Comparison of ENCODE assay signal across 27 cellular contexts in the genomic region with DNA sequence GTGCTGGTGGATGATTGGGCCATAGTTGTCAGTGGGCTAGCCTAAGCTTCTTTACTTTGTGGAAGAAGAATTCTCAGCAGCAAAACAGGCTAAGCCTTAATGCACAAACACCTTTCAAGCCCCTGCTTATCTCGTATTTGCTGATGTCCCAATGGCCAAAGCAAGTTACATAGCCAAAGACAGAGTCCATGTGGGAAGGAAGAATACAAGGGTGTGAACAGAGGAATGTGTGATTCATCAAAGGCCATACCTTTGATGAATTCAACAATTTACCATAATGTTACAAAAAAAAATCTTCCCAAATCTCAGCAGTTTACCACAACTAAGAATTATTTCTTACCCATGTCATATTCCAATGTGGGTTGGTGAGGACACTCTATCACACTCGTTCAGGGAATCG. TPM values are rescaled to one million over a fixed set of nuclear protein-coding genes. Genes with fewer than 3 reads are reported as not detected.
DNase-seq lines count a peak whose midpoint lies in the region; ATAC-seq and TF ChIP-seq lines count a peak whose summit lies in the region.
"Had no signal": no experiment of that assay in that cellular context is flagged by ENCODE, and none has a peak within 500 bp of the region (broad histone marks: within the 10 kb centered on the region; RNA-seq: fewer than 3 reads in every experiment).

No MANE protein-coding gene starts in this region.

- peaks cover 32% of the 10 kb centered on the region for H3K27me3 Mint-ChIP-seq in stimulated activated naive CD8-positive, alpha-beta T cell treated with anti-CD3 and anti-CD28 coated beads, Interleukin-15, Interleukin-2, amounts not matched to agents 100 ng/mL and 50 ng/mL, for 24 hours
- peaks cover 25% of the 10 kb centered on the region for H3K27me3 Mint-ChIP-seq in mesothelial cell of epicardium (ENCODE audit: low read depth)

- peaks cover 23% of the 10 kb centered on the region for H3K36me3 ChIP-seq in RWPE2 (ENCODE audit: low read depth)
- H3K36me3 ChIP-seq: cardiac muscle cell, colonic mucosa, prostate gland had no signal

- DNase-seq in stimulated activated naive CD8-positive, alpha-beta T cell treated with anti-CD3 and anti-CD28 coated beads, Interleukin-15, Interleukin-2, amounts not matched to agents 100 U/mL and 50 U/mL, for 24 hours = no peak
- no peak for DNase-seq in RWPE2 (ENCODE audit: low spot score)
- no peak for DNase-seq in mesothelial cell of epicardium (ENCODE audit: low spot score in 2 of 2, unreplicated experiment in 2 of 2)
- no peak for DNase-seq in Ammon's horn (ENCODE audit: low spot score)
- no peak for DNase-seq in NCI-H1436 treated with DMSO at 0.1 percent for 48 hours (lab: John Stamatoyannopoulos, UW)
- DNase-seq: activated CD4-positive, alpha-beta T cell treated with anti-CD3 and anti-CD28 coated beads, Interleukin-2, amount 10 ng/mL, durations not matched to agents 24 days and 14 days; activated naive CD4-positive, alpha-beta T cell treated with anti-CD3 and anti-CD28 coated beads, Interleukin-2, amount 50 U/mL, for 16 hours; activated T-cell treated with anti-CD3 and anti-CD28 coated beads, Interleukin-2, amount 50 U/mL, for 1 hour; Calu3; colonic mucosa; DMS79; effector CD8-positive, alpha-beta T cell; GDM1; NCI-H1048; NCI-H187; NCI-H82; nucleus accumbens; stimulated activated CD8-positive, alpha-beta memory T cell treated with anti-CD3 and anti-CD28 coated beads, Interleukin-4, amount 100 ng/mL, for 48 hours; tibial artery had no signal

- no peaks in the 10 kb centered on the region for H3K27me3 ChIP-seq in RWPE2 (ENCODE audit: insufficient read depth, poor library complexity, severe bottlenecking)
- H3K27me3 ChIP-seq: colonic mucosa had no signal

- H3K9me3 Mint-ChIP-seq in stimulated activated naive CD8-positive, alpha-beta T cell treated with anti-CD3 and anti-CD28 coated beads, Interleukin-15, Interleukin-2, amounts not matched to agents 100 ng/mL and 50 ng/mL, for 24 hours = no peaks in the 10 kb centered on the region
- no peaks in the 10 kb centered on the region for H3K9me3 Mint-ChIP-seq in mesothelial cell of epicardium
- H3K9me3 Mint-ChIP-seq: activated CD4-positive, alpha-beta T cell treated with anti-CD3 and anti-CD28 coated beads, Interleukin-2, amount 10 ng/mL, durations not matched to agents 24 days and 14 days had no signal

- TF ChIP-seq CTCF in RWPE2 (IDR thresholded peaks at IDR 0.05; ENCODE audit: poor library complexity, severe bottlenecking) = no peak
- no peak for TF ChIP-seq CTCF in mesothelial cell of epicardium (IDR thresholded peaks at IDR 0.05; ENCODE audit: unreplicated experiment)

- H3K4me1 ChIP-seq in RWPE2 (ENCODE audit: insufficient read depth, poor library complexity, severe bottlenecking) = peaks cover 23% of the 10 kb centered on the region
- H3K4me1 ChIP-seq: colonic mucosa, prostate gland had no signal

- H3K27ac Mint-ChIP-seq in stimulated activated naive CD8-positive, alpha-beta T cell treated with anti-CD3 and anti-CD28 coated beads, Interleukin-15, Interleukin-2, amounts not matched to agents 100 ng/mL and 50 ng/mL, for 24 hours = no peak overlapping the region
- H3K27ac Mint-ChIP-seq in mesothelial cell of epicardium = no peak overlapping the region
- H3K27ac Mint-ChIP-seq: activated CD4-positive, alpha-beta T cell treated with anti-CD3 and anti-CD28 coated beads, Interleukin-2, amount 10 ng/mL, durations not matched to agents 24 days and 14 days had no signal

- H3K9me3 ChIP-seq in RWPE2 (ENCODE audit: severe bottlenecking) = no peaks in the 10 kb centered on the region
- H3K9me3 ChIP-seq: BLaER1 treated with 17β-estradiol and CSF1 and Interleukin-3, amounts not matched to agents 10 nM and 100 nM; colonic mucosa; prostate gland; tibial artery had no signal

- no peak for ATAC-seq in stimulated activated naive CD8-positive, alpha-beta T cell treated with anti-CD3 and anti-CD28 coated beads, Interleukin-15, Interleukin-2, amounts not matched to agents 100 U/mL and 50 U/mL, for 24 hours
- ATAC-seq in RWPE2 (ENCODE audit: low read depth) (no peak), GM18873 (IDR thresholded peaks at IDR 0.05; ENCODE audit: low FRiP score, unreplicated experiment) (no peak)
- ATAC-seq: sciatic nerve had no signal

- H3K4me3 ChIP-seq in RWPE2 (ENCODE audit: severe bottlenecking) = no peak overlapping the region
- H3K4me3 ChIP-seq: cardiac muscle cell had no signal

- peak overlapping the region; percentile 31 for H3K4me3 Mint-ChIP-seq in stimulated activated naive CD8-positive, alpha-beta T cell treated with anti-CD3 and anti-CD28 coated beads, Interleukin-15, Interleukin-2, amounts not matched to agents 100 ng/mL and 50 ng/mL, for 24 hours
- H3K4me3 Mint-ChIP-seq in mesothelial cell of epicardium = peak overlapping the region; percentile 39
- H3K4me3 Mint-ChIP-seq: activated CD4-positive, alpha-beta T cell treated with anti-CD3 and anti-CD28 coated beads, Interleukin-2, amount 10 ng/mL, durations not matched to agents 24 days and 14 days had no signal

- peak overlapping the region; percentile 0 for H3K27ac ChIP-seq in RWPE2 (ENCODE audit: poor library complexity, severe bottlenecking)
- H3K27ac ChIP-seq: BLaER1 treated with 17β-estradiol and CSF1 and Interleukin-3, amounts not matched to agents 10 nM and 100 nM; cardiac muscle cell; RWPE1 had no signal

- H3K4me1 Mint-ChIP-seq in stimulated activated naive CD8-positive, alpha-beta T cell treated with anti-CD3 and anti-CD28 coated beads, Interleukin-15, Interleukin-2, amounts not matched to agents 100 ng/mL and 50 ng/mL, for 24 hours (ENCODE audit: low read depth) = peaks cover 31% of the 10 kb centered on the region
- peaks cover 19% of the 10 kb centered on the region for H3K4me1 Mint-ChIP-seq in mesothelial cell of epicardium

- H3K36me3 Mint-ChIP-seq in stimulated activated naive CD8-positive, alpha-beta T cell treated with anti-CD3 and anti-CD28 coated beads, Interleukin-15, Interleukin-2, amounts not matched to agents 100 ng/mL and 50 ng/mL, for 24 hours (ENCODE audit: low read depth) = peaks cover 16% of the 10 kb centered on the region
- H3K36me3 Mint-ChIP-seq in mesothelial cell of epicardium = peaks cover 12% of the 10 kb centered on the region

RNA-seq across cellular contexts. Expression of a gene that starts 1.2 kb away (rescaled TPM):
- 34.0 to 38.2 TPM (median 37.0 TPM) in 3 replicates for total RNA-seq in mesothelial cell of epicardium

RNA-seq across cellular contexts. Expression of a gene that starts 24.1 kb away (rescaled TPM):
- 32.4 to 33.9 TPM (median 33.2 TPM) in 3 replicates for total RNA-seq in mesothelial cell of epicardium
- total RNA-seq: HT-29 had no signal
